1 cellular context compared by ENCODE assay signal in genomic region chr20:20712474-20713243, GRCh38.
TF ChIP-seq lines count a peak whose summit lies in the region.

Gene RALGAPA2, minus strand, starts transcription at chr20:20712644. Its CDS starts 164 bp downstream, at chr20:20712480.

TF ChIP-seq in HepG2, 621 proteins besides CTCF, POLR2A, EP300 and RAD21 (continued from another document and continues in another):
- TF ChIP-seq ZBTB37 (CRISPR knock-in tag; IDR thresholded peaks at IDR 0.05) (no peak), RORA (CRISPR knock-in tag; IDR thresholded peaks at IDR 0.05) (no peak), ZNF510 (CRISPR knock-in tag; IDR thresholded peaks at IDR 0.05; ENCODE audit: low read depth) (no peak; the same call in 1 of the 2 replicates), YEATS2 (CRISPR knock-in tag; IDR thresholded peaks at IDR 0.05; ENCODE audit: borderline replicate concordance) (peak; percentile 85; the same call in 1 of the 2 replicates), ZNF136 (CRISPR knock-in tag; IDR thresholded peaks at IDR 0.05; ENCODE audit: low read depth) (0 out of 2 replicates have a peak, but pooled peaks have one; percentile 52), PATZ1 (CRISPR knock-in tag; IDR thresholded peaks at IDR 0.05) (peak; percentile 18; the same call in 1 of the 2 replicates), ATF7-NPFF (CRISPR knock-in tag; IDR thresholded peaks at IDR 0.05; ENCODE audit: low read depth) (peak; percentile 72), ZSCAN22 (CRISPR knock-in tag; IDR thresholded peaks at IDR 0.05) (no peak; the same call in 1 of the 2 replicates), ZNF143 (CRISPR knock-in tag; IDR thresholded peaks at IDR 0.05) (peak; percentile 99), ZNF839 (CRISPR knock-in tag; IDR thresholded peaks at IDR 0.05; ENCODE audit: borderline replicate concordance) (no peak; the same call in 1 of the 2 replicates), KDM2A (CRISPR knock-in tag; IDR thresholded peaks at IDR 0.05; ENCODE audit: borderline replicate concordance, low read depth) (peak; percentile 86; the same call in 1 of the 2 replicates), ZMYM4 (CRISPR knock-in tag; IDR thresholded peaks at IDR 0.05) (0 out of 2 replicates have a peak, but pooled peaks have one; percentile 38), ZBTB34 (CRISPR knock-in tag; IDR thresholded peaks at IDR 0.05) (no peak), ZNF891 (CRISPR knock-in tag; IDR thresholded peaks at IDR 0.05) (peak; percentile 3; the same call in 1 of the 2 replicates), SMAD1 (CRISPR knock-in tag; IDR thresholded peaks at IDR 0.05; ENCODE audit: borderline replicate concordance, low read depth) (no peak; the same call in 1 of the 2 replicates), GATAD2A (CRISPR knock-in tag; IDR thresholded peaks at IDR 0.05) (peak; percentile 73), HBP1 (CRISPR knock-in tag; IDR thresholded peaks at IDR 0.05; ENCODE audit: low read depth) (no peak), CENPX (CRISPR knock-in tag; IDR thresholded peaks at IDR 0.05) (no peak), TBX3 (IDR thresholded peaks at IDR 0.05; ENCODE audit: borderline replicate concordance) (no peak; the same call in 1 of the 2 replicates), REXO4 (CRISPR knock-in tag; IDR thresholded peaks at IDR 0.05; ENCODE audit: borderline replicate concordance) (no peak), SNAPC5 (CRISPR knock-in tag; IDR thresholded peaks at IDR 0.05; ENCODE audit: borderline replicate concordance) (no peak; the same call in 1 of the 2 replicates), ZNF451 (CRISPR knock-in tag; IDR thresholded peaks at IDR 0.05) (no peak), SNRNP70 (IDR thresholded peaks at IDR 0.05; ENCODE audit: low read depth, low read length) (no peak), AFF4 (CRISPR knock-in tag; IDR thresholded peaks at IDR 0.05) (no peak), RXRB (CRISPR knock-in tag; IDR thresholded peaks at IDR 0.05; ENCODE audit: borderline replicate concordance) (peak; percentile 86), ELF1 (CRISPR knock-in tag; IDR thresholded peaks at IDR 0.05) (peak; percentile 88), SRSF4 (IDR thresholded peaks at IDR 0.05; ENCODE audit: low read depth, low read length, poor library complexity, severe bottlenecking) (no peak), ZNF10 (CRISPR knock-in tag; IDR thresholded peaks at IDR 0.05; ENCODE audit: borderline replicate concordance, low read depth) (no peak), ZNF761 (CRISPR knock-in tag; conservative IDR thresholded peaks at IDR 0.05) (no peak; the same call in 1 of the 2 replicates), NR2C2 (CRISPR knock-in tag; IDR thresholded peaks at IDR 0.05; ENCODE audit: borderline replicate concordance) (peak; percentile 97), PCBP1 (IDR thresholded peaks at IDR 0.05; ENCODE audit: borderline replicate concordance, low read depth, low read length) (peak; percentile 97), ZNF674 (CRISPR knock-in tag; IDR thresholded peaks at IDR 0.05; ENCODE audit: low read depth) (0 out of 2 replicates have a peak, but pooled peaks have one; percentile 68), ZNF75D (CRISPR knock-in tag; IDR thresholded peaks at IDR 0.05; ENCODE audit: borderline replicate concordance) (no peak), AHDC1 (CRISPR knock-in tag; IDR thresholded peaks at IDR 0.05; ENCODE audit: borderline replicate concordance) (0 out of 2 replicates have a peak, but pooled peaks have one; percentile 22), ZNF546 (CRISPR knock-in tag; conservative IDR thresholded peaks at IDR 0.05) (no peak; the same call in 1 of the 2 replicates), DNMT3B (CRISPR knock-in tag; conservative IDR thresholded peaks at IDR 0.05) (no peak), GATAD1 (CRISPR knock-in tag; IDR thresholded peaks at IDR 0.05) (peak; percentile 81), ZNF609 (CRISPR knock-in tag; IDR thresholded peaks at IDR 0.05; ENCODE audit: borderline replicate concordance) (peak; percentile 67), ZNF335 (CRISPR knock-in tag; IDR thresholded peaks at IDR 0.05) (peak; percentile 39; the same call in 1 of the 2 replicates), ZNF282 (IDR thresholded peaks at IDR 0.05; ENCODE audit: partially characterized antibody) (no peak)
